In genomic region chr7:50281680-50282445, GRCh38 we compare ENCODE assay signal across 8 cellular contexts. TPM values are rescaled to one million over a fixed set of nuclear protein-coding genes. Genes with fewer than 3 reads are reported as not detected.
DNase-seq lines count a peak whose midpoint lies in the region; ATAC-seq, FAIRE-seq and TF ChIP-seq lines count a peak whose summit lies in the region.

No MANE protein-coding gene starts in this region.

- H3K4me3 Mint-ChIP-seq in T-cell: peak overlapping the region; percentile 53 to 74 (median 58)
- no peak overlapping the region for H3K4me3 Mint-ChIP-seq in neural progenitor cell

- H3K9ac ChIP-seq in neural progenitor cell: no peak overlapping the region

- no peaks in the 10 kb centered on the region for H3K27me3 ChIP-seq in uterus
- H3K27me3 ChIP-seq in neural progenitor cell: no peaks in the 10 kb centered on the region

- no peaks in the 10 kb centered on the region for H3K9me3 ChIP-seq in uterus
- H3K9me3 ChIP-seq in neural progenitor cell (ENCODE audit: low read depth): no peaks in the 10 kb centered on the region

- DNase-seq in AML-193 (lab: John Stamatoyannopoulos, UW) (peak; percentile 15 to 28), T-cell (no peak), urothelium cell line (ENCODE audit: low spot score) (no peak), uterus (no peak), T-helper 9 cell (no peak), neural progenitor cell (ENCODE audit: low spot score) (no peak)

- POLR2A ChIA-PET in T-cell (lab: Charles Lee): interaction anchor here (0.7 to 0.8 kb wide), 3 partner anchors 16 to 219 kb away, joined by 5 to 10 read pairs (median 8); no protein-coding TSS in a partner anchor

- no peaks in the 10 kb centered on the region for H3K79me2 ChIP-seq in neural progenitor cell (ENCODE audit: low read depth)

- H3K27ac ChIP-seq in uterus (no peak overlapping the region), neural progenitor cell (no peak overlapping the region)

- FAIRE-seq in urothelium cell line (lab: Jason Lieb, UNC): peak; percentile 30

- intact Hi-C loops in uterus (cut with DNase I; ENCODE audit: low total_unique reads): no loop called here

- H3K4me1 ChIP-seq in uterus: no peaks in the 10 kb centered on the region
- no peaks in the 10 kb centered on the region for H3K4me1 ChIP-seq in neural progenitor cell

- H3K36me3 ChIP-seq in uterus (no peaks in the 10 kb centered on the region), neural progenitor cell (no peaks in the 10 kb centered on the region)

- no peaks in the 10 kb centered on the region for H3F3A ChIP-seq in neural progenitor cell (ENCODE audit: low read depth)

- H3K27me3 Mint-ChIP-seq in T-cell: no peaks in the 10 kb centered on the region
- H3K27me3 Mint-ChIP-seq in neural progenitor cell (ENCODE audit: insufficient read depth, low read depth): peaks cover 2% of the 10 kb centered on the region

- ATAC-seq in GM19023 (IDR thresholded peaks at IDR 0.05; ENCODE audit: unreplicated experiment): peak; percentile 91
- peak; percentile 94 for ATAC-seq in HG03060 (IDR thresholded peaks at IDR 0.05; ENCODE audit: low read depth, unreplicated experiment)
- peak; percentile 66 to 91 (median 82) for ATAC-seq in T-cell (replicated peaks in 1 of 4)

- H3K27ac Mint-ChIP-seq in T-cell (peak overlapping the region; percentile 88 to 97), neural progenitor cell (no peak overlapping the region)

- TF ChIP-seq CTCF in uterus (IDR thresholded peaks at IDR 0.05): no peak
- no peak for TF ChIP-seq CTCF in neural progenitor cell (IDR thresholded peaks at IDR 0.05)

- H3K36me3 Mint-ChIP-seq in T-cell (no peaks in the 10 kb centered on the region), neural progenitor cell (no peaks in the 10 kb centered on the region)

- peaks cover 0 to 4% (median 0%) of the 10 kb centered on the region in 3 donors for H3K9me3 Mint-ChIP-seq in T-cell
- peaks cover 5% of the 10 kb centered on the region for H3K9me3 Mint-ChIP-seq in neural progenitor cell

- no peak overlapping the region for H2AFZ ChIP-seq in neural progenitor cell (replicated peaks)

- TF ChIP-seq POLR2A in uterus (IDR thresholded peaks at IDR 0.05): no peak

- H4K20me1 ChIP-seq in neural progenitor cell (ENCODE audit: low read depth): no peaks in the 10 kb centered on the region

- no peak overlapping the region for H3K4me2 ChIP-seq in neural progenitor cell

- H3K4me3 ChIP-seq in uterus (no peak overlapping the region), neural progenitor cell (no peak overlapping the region)

- CTCF ChIA-PET in T-cell (lab: Charles Lee): interaction anchor here (0.6 to 0.7 kb wide), 3 partner anchors 13 to 69 kb away, joined by 3 to 6 read pairs (median 5); no protein-coding TSS in a partner anchor

- H3K4me1 Mint-ChIP-seq in T-cell (peaks cover 53 to 60% (median 54%) of the 10 kb centered on the region in 3 donors), neural progenitor cell (no peaks in the 10 kb centered on the region)

RNA-seq across cellular contexts. Expression of gene IKZF1, which starts 22.7 kb away (rescaled TPM):
- 100 to 1,000 TPM; 429 to 525 (median 494) TPM for total RNA-seq in T-cell
- 100 to 1,000 TPM in 1 of 4 donors, 10 to 100 TPM in 1, 1 to 10 TPM in 2; 7.0 to 828 (median 12.8) TPM for total RNA-seq in uterus
- 0.11 and 0.19 TPM in 2 replicates for total RNA-seq in neural progenitor cell (ENCODE audit: low replicate concordance)

Comparison
In these comparisons a context has a peak if more than half of its experiments do, and no peak if none do; other contexts are left out.
1. DNase-seq: peak in AML-193 (2 of 2); none in T-cell (0 of 34), urothelium cell line (single experiment), uterus (0 of 2), T-helper 9 cell (single experiment) and neural progenitor cell (single experiment).
2. Peak in every context shown above with its lines, with median percentiles within 50 percentile points of each other: ATAC-seq.